10 cellular contexts compared by ENCODE assay signal in the genomic region with DNA sequence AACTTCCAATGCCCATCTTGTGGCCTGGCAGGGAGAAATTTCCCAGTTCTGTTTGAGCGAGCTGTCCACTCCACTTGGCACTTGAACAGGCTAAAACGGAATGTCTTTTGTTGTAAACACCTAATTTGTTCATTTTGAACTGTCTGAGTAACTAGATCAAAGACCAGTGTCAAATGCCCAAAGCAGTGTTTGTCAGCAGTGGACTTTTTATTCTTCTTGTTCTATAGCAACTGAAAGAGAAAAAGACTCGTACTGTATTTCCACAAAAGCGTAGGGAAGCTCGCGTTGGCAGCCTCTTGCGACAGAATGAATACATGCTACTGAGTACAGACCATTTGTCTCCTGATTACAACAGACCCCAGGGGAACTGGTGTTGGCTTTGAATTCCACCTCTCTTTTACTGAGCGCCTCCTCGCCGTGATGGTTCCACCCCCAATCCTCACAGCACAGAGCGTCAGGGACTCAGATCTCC.
DNase-seq lines count a peak whose midpoint lies in the region; ATAC-seq and TF ChIP-seq lines count a peak whose summit lies in the region.
"Had no signal": no experiment of that assay in that cellular context is flagged by ENCODE, and none has a peak within 500 bp of the region (broad histone marks: within the 10 kb centered on the region; RNA-seq: fewer than 3 reads in every experiment).

No MANE protein-coding gene starts in this region.

- H3K27me3 ChIP-seq in thoracic aorta (replicated peaks; ENCODE audit: insufficient read depth): no peaks in the 10 kb centered on the region
- H3K27me3 ChIP-seq in spleen (replicated peaks in 1 of 7): no peaks in the 10 kb centered on the region
- H3K27me3 ChIP-seq: neutrophil had no signal

- H3K4me1 ChIP-seq in thoracic aorta (ENCODE audit: control insufficient read depth in 1 of 2, low read depth in 2 of 2) (peaks cover 4 to 8% of the 10 kb centered on the region in 2 donors), spleen (no peaks in the 10 kb centered on the region)

- intact Hi-C loops in spleen (cut with DNase I; ENCODE audit: low total_unique reads): no loop called here

- H3K4me3 ChIP-seq in coronary artery (peak overlapping the region; percentile 8), thoracic aorta (peak overlapping the region; percentile 11), spleen (no peak overlapping the region)

- H3K27ac ChIP-seq in coronary artery (no peak overlapping the region), thoracic aorta (no peak overlapping the region), spleen (no peak overlapping the region)
- H3K27ac ChIP-seq: KMS-11, neutrophil had no signal

- peak; percentile 71 for DNase-seq in NCI-H1436 treated with DMSO at 0.1 percent for 48 hours (lab: John Stamatoyannopoulos, UW)
- no peak for DNase-seq in coronary artery (ENCODE audit: low spot score)
- peak; percentile 32 for DNase-seq in left kidney (ENCODE audit: low read depth, low spot score)
- DNase-seq in thoracic aorta (ENCODE audit: low spot score): no peak
- no peak for DNase-seq in NCI-H510A treated with DMSO at 0.1 percent for 48 hours (lab: John Stamatoyannopoulos, UW)
- no peak for DNase-seq in spleen
- DNase-seq: activated CD4-positive, alpha-beta T cell treated with anti-CD3 and anti-CD28 coated beads for 1 hour had no signal

- TF ChIP-seq CTCF in coronary artery (IDR thresholded peaks at IDR 0.05) (no peak), thoracic aorta (IDR thresholded peaks at IDR 0.05) (no peak), spleen (IDR thresholded peaks at IDR 0.05 in 8 of 11, conservative IDR thresholded peaks at IDR 0.05 in 3 of 11) (no peak)

- no peaks in the 10 kb centered on the region for H3K36me3 ChIP-seq in thoracic aorta
- H3K36me3 ChIP-seq in spleen: no peaks in the 10 kb centered on the region
- H3K36me3 ChIP-seq: neutrophil had no signal

- H3K9me3 ChIP-seq in thoracic aorta (no peaks in the 10 kb centered on the region), spleen (peaks cover 0 to 6% (median 0%) of the 10 kb centered on the region in 8 donors)
- H3K9me3 ChIP-seq: neutrophil had no signal

- 60 to 91% (median 81%) methylated on average over 11 of the region's 11 CpGs for WGBS in spleen, 5 donors

- no peak for TF ChIP-seq POLR2A in spleen (IDR thresholded peaks at IDR 0.05)

- ATAC-seq in thoracic aorta (ENCODE audit: insufficient number of reproducible peaks, low FRiP score, low read depth) (no peak), GM19023 (IDR thresholded peaks at IDR 0.05; ENCODE audit: unreplicated experiment) (no peak)

Comparison
In these comparisons a context has a peak if more than half of its experiments do, and no peak if none do; other contexts are left out.
1. DNase-seq: peak in NCI-H1436 treated with DMSO at 0.1 percent for 48 hours (single experiment) and left kidney (single experiment); none in coronary artery (single experiment), thoracic aorta (single experiment), NCI-H510A treated with DMSO at 0.1 percent for 48 hours (single experiment) and spleen (single experiment).
2. H3K4me3 ChIP-seq: peak in coronary artery (single experiment) and thoracic aorta (single experiment); none in spleen (0 of 8).